In the genomic region with DNA sequence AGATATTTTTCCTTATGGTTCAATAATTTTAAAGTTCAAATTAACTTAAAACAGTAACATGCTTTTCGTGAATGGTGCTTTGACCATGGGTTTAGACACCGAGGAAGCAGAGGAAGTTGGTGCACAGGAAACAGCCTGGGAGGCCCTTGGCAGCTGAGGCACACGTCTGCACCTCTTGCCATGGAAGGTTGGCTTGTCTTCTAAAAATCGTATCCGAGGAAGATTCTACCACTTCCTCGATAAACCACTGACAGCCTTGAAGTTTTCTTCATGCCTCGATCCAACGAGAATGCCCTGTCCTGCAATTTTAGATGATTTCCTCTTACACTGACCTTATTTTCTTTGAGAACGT, we compare ENCODE assay signal across 22 cellular contexts. TPM values are rescaled to one million over a fixed set of nuclear protein-coding genes. Genes with fewer than 3 reads are reported as not detected.
DNase-seq lines count a peak whose midpoint lies in the region; ATAC-seq and TF ChIP-seq lines count a peak whose summit lies in the region.
"Had no signal": no experiment of that assay in that cellular context is flagged by ENCODE, and none has a peak within 500 bp of the region (broad histone marks: within the 10 kb centered on the region; RNA-seq: fewer than 3 reads in every experiment).

No MANE protein-coding gene starts in this region.

- H3K4me1 ChIP-seq in gastrocnemius medialis (peaks cover 22 to 26% of the 10 kb centered on the region in 2 donors), stomach (peaks cover 8 to 31% (median 16%) of the 10 kb centered on the region in 4 donors)

- TF ChIP-seq POLR2A in gastrocnemius medialis (IDR thresholded peaks at IDR 0.05) (no peak), stomach (IDR thresholded peaks at IDR 0.05) (no peak)

- no peaks in the 10 kb centered on the region for H3K27me3 Mint-ChIP-seq in activated naive CD8-positive, alpha-beta T cell
- H3K27me3 Mint-ChIP-seq in activated naive CD8-positive, alpha-beta T cell treated with anti-CD3 and anti-CD28 coated beads, Interleukin-2, amount 50 U/mL, for 24 hours: peaks cover 2% of the 10 kb centered on the region
- H3K27me3 Mint-ChIP-seq in T-cell: peaks cover 0 to 3% of the 10 kb centered on the region in 2 donors

- DNase-seq in activated naive CD8-positive, alpha-beta T cell treated with anti-CD3 and anti-CD28 coated beads, Interleukin-2, amount 50 U/mL, for 24 hours: no peak
- DNase-seq in KBM-7 (peak; percentile 58), T-cell (no peak), gastrocnemius medialis (no peak), stomach (no peak), kidney tubule cell (ENCODE audit: low spot score) (no peak)
- DNase-seq: central memory CD4-positive, alpha-beta T cell; effector CD8-positive, alpha-beta T cell; esophagus squamous epithelium; IMR-90; NCI-H1105; NCI-H510A treated with DMSO at 0.1 percent for 48 hours; PC-9; small intestine; stimulated activated CD4-positive, alpha-beta T cell treated with anti-CD3 and anti-CD28 coated beads, Interleukin-4, amount 100 ng/mL, for 24 hours had no signal

- WGBS in stomach, 5 donors: 57 to 77% (median 70%) methylated on average over 9 of the region's 9 CpGs

- intact Hi-C loops in gastrocnemius medialis (cut with DNase I; ENCODE audit: low total_unique reads): no loop called here
- intact Hi-C loops in stomach (cut with DNase I; ENCODE audit: low total_unique reads): no loop called here

- H3K27me3 ChIP-seq in gastrocnemius medialis (no peaks in the 10 kb centered on the region), stomach (peaks cover 0 to 9% (median 0%) of the 10 kb centered on the region in 3 donors)

- no peaks in the 10 kb centered on the region for H3K36me3 ChIP-seq in gastrocnemius medialis
- peaks cover 10 to 23% (median 14%) of the 10 kb centered on the region in 4 donors for H3K36me3 ChIP-seq in stomach

- no peaks in the 10 kb centered on the region for H3K36me3 Mint-ChIP-seq in activated naive CD8-positive, alpha-beta T cell
- peaks cover 4% of the 10 kb centered on the region for H3K36me3 Mint-ChIP-seq in activated naive CD8-positive, alpha-beta T cell treated with anti-CD3 and anti-CD28 coated beads, Interleukin-2, amount 50 U/mL, for 24 hours (ENCODE audit: low read depth)
- H3K36me3 Mint-ChIP-seq in T-cell: no peaks in the 10 kb centered on the region
- H3K36me3 Mint-ChIP-seq: mesothelial cell of epicardium, WTC11 had no signal

- peak overlapping the region; percentile 54 for H3K4me3 Mint-ChIP-seq in activated naive CD8-positive, alpha-beta T cell
- H3K4me3 Mint-ChIP-seq in activated naive CD8-positive, alpha-beta T cell treated with anti-CD3 and anti-CD28 coated beads, Interleukin-2, amount 50 U/mL, for 24 hours: no peak overlapping the region
- peak overlapping the region in 2 of 3 donors; percentile 17 to 73 for H3K4me3 Mint-ChIP-seq in T-cell
- H3K4me3 Mint-ChIP-seq: activated T-helper 1 cell treated with anti-CD3 and anti-CD28 coated beads, Interleukin-12 subunit alpha, Interleukin-12 subunit beta, Interleukin-2, Interleukin-4 antibody, amounts not matched to agents 30 ng/mL and 10 ng/mL and 1 ng/mL, durations not matched to agents 14 hours and 24 hours and 36 hours; mesothelial cell of epicardium; T-helper 1 cell treated with Interleukin-12 subunit alpha and Interleukin-12 subunit beta and Interleukin-4 antibody, amounts not matched to agents 30 μg/mL and 1 μg/mL, for 36 hours; WTC11 had no signal

- H3K4me1 Mint-ChIP-seq in activated naive CD8-positive, alpha-beta T cell (ENCODE audit: low read depth): peaks cover 35% of the 10 kb centered on the region
- peaks cover 23% of the 10 kb centered on the region for H3K4me1 Mint-ChIP-seq in activated naive CD8-positive, alpha-beta T cell treated with anti-CD3 and anti-CD28 coated beads, Interleukin-2, amount 50 U/mL, for 24 hours
- peaks cover 25 to 31% (median 27%) of the 10 kb centered on the region in 3 donors for H3K4me1 Mint-ChIP-seq in T-cell
- H3K4me1 Mint-ChIP-seq: mesothelial cell of epicardium had no signal

- peak overlapping the region; percentile 79 for H3K27ac Mint-ChIP-seq in activated naive CD8-positive, alpha-beta T cell
- no peak overlapping the region for H3K27ac Mint-ChIP-seq in activated naive CD8-positive, alpha-beta T cell treated with anti-CD3 and anti-CD28 coated beads, Interleukin-2, amount 50 U/mL, for 24 hours
- peak overlapping the region; percentile 72 to 82 for H3K27ac Mint-ChIP-seq in T-cell
- H3K27ac Mint-ChIP-seq: activated T-helper 1 cell treated with anti-CD3 and anti-CD28 coated beads, Interleukin-12 subunit alpha, Interleukin-12 subunit beta, Interleukin-2, Interleukin-4 antibody, amounts not matched to agents 30 ng/mL and 10 ng/mL and 1 ng/mL, durations not matched to agents 14 hours and 24 hours and 36 hours; mesothelial cell of epicardium; WTC11 had no signal

- no peak overlapping the region for H3K4me3 ChIP-seq in gastrocnemius medialis
- H3K4me3 ChIP-seq in stomach: no peak overlapping the region
- H3K4me3 ChIP-seq: esophagus squamous epithelium, PC-9 had no signal

- TF ChIP-seq EP300 in stomach (IDR thresholded peaks at IDR 0.05): no peak

- no peaks in the 10 kb centered on the region for H3K9me3 Mint-ChIP-seq in activated naive CD8-positive, alpha-beta T cell (ENCODE audit: low read depth)
- H3K9me3 Mint-ChIP-seq in activated naive CD8-positive, alpha-beta T cell treated with anti-CD3 and anti-CD28 coated beads, Interleukin-2, amount 50 U/mL, for 24 hours: no peaks in the 10 kb centered on the region
- H3K9me3 Mint-ChIP-seq in T-cell: no peaks in the 10 kb centered on the region
- H3K9me3 Mint-ChIP-seq: activated T-helper 1 cell treated with anti-CD3 and anti-CD28 coated beads, Interleukin-12 subunit alpha, Interleukin-12 subunit beta, Interleukin-2, Interleukin-4 antibody, amounts not matched to agents 30 ng/mL and 10 ng/mL and 1 ng/mL, durations not matched to agents 14 hours and 24 hours and 36 hours; mesothelial cell of epicardium; T-helper 1 cell treated with Interleukin-12 subunit alpha and Interleukin-12 subunit beta and Interleukin-4 antibody, amounts not matched to agents 30 μg/mL and 1 μg/mL, for 36 hours; WTC11 had no signal

- CTCF ChIA-PET in T-cell (lab: Charles Lee): interaction anchor here in 1 of 2 donors (1.5 kb wide), 1 partner anchor 33 kb away, joined by 4 read pairs; no protein-coding TSS in a partner anchor

- TF ChIP-seq CTCF in gastrocnemius medialis (IDR thresholded peaks at IDR 0.05 in 4 of 5, conservative IDR thresholded peaks at IDR 0.05 in 1 of 5): no peak
- no peak for TF ChIP-seq CTCF in stomach (IDR thresholded peaks at IDR 0.05)

- in situ Hi-C loops in KBM-7 (cut with MboI; ENCODE audit: low pct_unique_long_range_greater_than_20kb, low sequenced_read_pairs) (no loop called here), gastrocnemius medialis (cut with MboI; ENCODE audit: low sequenced_read_pairs in 4 of 4) (loop anchor here in 2 of 4 donors (25.0 kb wide), 2 partner anchors 241 to 441 kb away; no protein-coding TSS in a partner anchor)

- H3K9me3 ChIP-seq in gastrocnemius medialis (no peaks in the 10 kb centered on the region), stomach (no peaks in the 10 kb centered on the region)
- H3K9me3 ChIP-seq: esophagus squamous epithelium had no signal

- H3K27ac ChIP-seq in gastrocnemius medialis: peak overlapping the region; percentile 2 to 90 (median 86)
- H3K27ac ChIP-seq in stomach: peak overlapping the region in 1 of 5 donors; percentile 85
- H3K27ac ChIP-seq: PC-9 had no signal

- POLR2A ChIA-PET in T-cell (lab: Charles Lee): interaction anchor here in 1 of 2 donors (0.7 kb wide), 1 partner anchor 14 kb away, joined by 3 read pairs; no protein-coding TSS in a partner anchor

- ATAC-seq in activated naive CD8-positive, alpha-beta T cell treated with anti-CD3 and anti-CD28 coated beads, Interleukin-2, amount 50 U/mL, for 24 hours: no peak
- peak; percentile 40 to 64 (median 50) for ATAC-seq in T-cell (replicated peaks in 1 of 4)
- no peak for ATAC-seq in gastrocnemius medialis
- ATAC-seq in GM18858 (IDR thresholded peaks at IDR 0.05; ENCODE audit: unreplicated experiment): no peak
- ATAC-seq: left colon had no signal

RNA-seq across cellular contexts. Expression of gene DLL1, which starts 12.2 kb away (rescaled TPM):
- 1 to 10 TPM; 3.3 to 8.6 (median 4.7) TPM for total RNA-seq in T-cell
- 1 to 10 TPM; 1.8 to 3.7 (median 3.3) TPM for total RNA-seq in gastrocnemius medialis
- 10 to 100 TPM in 2 of 5 donors, 1 to 10 TPM in 2, not detected in 1; 4.2 to 38.5 (median 9.6) TPM for total RNA-seq in stomach
- polyA plus RNA-seq in stomach: 10 to 100 TPM in 1 of 3 donors, 1 to 10 TPM in 2; 3.4 to 14.1 (median 5.5) TPM
- total RNA-seq: activated T-helper 1 cell treated with anti-CD3 and anti-CD28 coated beads, Interleukin-12 subunit alpha, Interleukin-12 subunit beta, Interleukin-2, Interleukin-4 antibody, amounts not matched to agents 30 ng/mL and 10 ng/mL and 1 ng/mL, durations not matched to agents 14 hours and 24 hours and 36 hours; PC-9 had no signal

RNA-seq across cellular contexts. Expression of gene FAM120B, which starts 27.8 kb away (rescaled TPM):
- total RNA-seq in T-cell (10 to 100 TPM; 34.1 to 39.8 (median 38.0) TPM), gastrocnemius medialis (10 to 100 TPM; 10.7 to 17.0 (median 13.5) TPM), stomach (10 to 100 TPM; 26.4 to 66.5 (median 29.9) TPM)
- 1 to 10 TPM; 6.4 to 9.9 (median 9.4) TPM for polyA plus RNA-seq in stomach

Comparison
In these comparisons a context has a peak if more than half of its experiments do, and no peak if none do; other contexts are left out.
1. ATAC-seq: peak in T-cell (4 of 4); none in activated naive CD8-positive, alpha-beta T cell treated with anti-CD3 and anti-CD28 coated beads, Interleukin-2, amount 50 U/mL, for 24 hours (single experiment), gastrocnemius medialis (0 of 2) and GM18858 (single experiment).